In the genomic region with DNA sequence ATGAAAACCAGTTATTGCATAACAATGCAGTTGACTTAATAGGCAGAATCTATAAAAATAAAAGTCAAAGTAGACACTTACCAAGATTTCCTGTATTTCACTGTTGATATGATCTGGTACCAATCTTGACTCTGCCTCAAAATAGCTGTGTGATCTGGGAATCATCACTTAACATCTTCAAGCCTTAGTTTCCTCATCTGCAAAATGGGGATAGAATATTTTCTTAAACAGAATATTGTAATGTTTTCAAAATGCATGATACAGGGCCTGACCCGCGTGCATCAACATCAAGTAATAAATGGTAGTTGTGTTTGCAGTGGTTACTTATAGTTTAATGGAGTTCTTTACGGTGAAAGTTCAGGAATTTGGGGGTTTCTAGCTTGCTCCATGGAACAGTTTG, we compare ENCODE assay signal across 2 cellular contexts. TPM values are rescaled to one million over a fixed set of nuclear protein-coding genes. Genes with fewer than 3 reads are reported as not detected.
"Had no signal": no experiment of that assay in that cellular context is flagged by ENCODE, and none has a peak within 500 bp of the region (broad histone marks: within the 10 kb centered on the region; RNA-seq: fewer than 3 reads in every experiment).

No MANE protein-coding gene starts in this region.

RNA-seq across cellular contexts. Expression of a gene that starts 10.9 kb away (rescaled TPM):
- total RNA-seq: G401 had no signal
- polyA plus RNA-seq: GM12878 had no signal

RNA-seq across cellular contexts. Expression of a gene that starts 26.1 kb away (rescaled TPM):
- total RNA-seq: G401, GM12878 had no signal
- polyA plus RNA-seq: GM12878 had no signal

RNA-seq across cellular contexts. Expression of a gene that starts 51.3 kb away (rescaled TPM):
- total RNA-seq: G401, GM12878 had no signal
- polyA plus RNA-seq: GM12878 had no signal
